ENCODE assay signal across 22 cellular contexts in the genomic region with DNA sequence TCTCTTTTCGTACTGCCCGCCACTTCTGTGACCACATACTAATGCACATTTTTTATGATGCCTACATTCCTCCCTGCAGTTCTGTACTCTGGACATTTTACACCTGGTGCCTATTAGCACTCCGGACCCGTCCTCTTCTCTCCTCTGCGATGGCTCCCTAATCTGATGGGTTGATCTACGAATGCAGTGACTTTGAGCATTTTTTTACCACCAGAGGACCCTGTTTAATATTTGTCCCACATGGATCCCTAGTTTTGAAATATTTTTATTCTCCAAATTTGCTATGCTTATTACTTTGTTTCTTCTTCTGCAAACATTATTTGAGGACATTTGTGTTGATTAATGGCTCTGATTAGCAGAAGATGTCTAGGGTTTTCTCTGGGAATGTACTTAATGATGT. TPM values are rescaled to one million over a fixed set of nuclear protein-coding genes. Genes with fewer than 3 reads are reported as not detected.
DNase-seq lines count a peak whose midpoint lies in the region; ATAC-seq, FAIRE-seq and TF ChIP-seq lines count a peak whose summit lies in the region.
"Had no signal": no experiment of that assay in that cellular context is flagged by ENCODE, and none has a peak within 500 bp of the region (broad histone marks: within the 10 kb centered on the region; RNA-seq: fewer than 3 reads in every experiment).

No MANE protein-coding gene starts in this region.

- peak; percentile 9 for FAIRE-seq in GM12891 (lab: Jason Lieb, UNC)
- no peak for FAIRE-seq in HTR-8/SVneo (lab: Jason Lieb, UNC)
- FAIRE-seq: colon, GM19239 had no signal

- H3K27ac ChIP-seq in PC-3 (ENCODE audit: low read length): no peak overlapping the region
- H3K27ac ChIP-seq: gastroesophageal sphincter had no signal

- no peaks in the 10 kb centered on the region; the same call in 1 of the 2 replicates for H3K36me3 ChIP-seq in PC-3 (ENCODE audit: low read depth, low read length)
- H3K36me3 ChIP-seq: gastroesophageal sphincter, MG63 had no signal

- peak; percentile 40 for TF ChIP-seq CTCF in AG10803 (conservative IDR thresholded peaks at IDR 0.05; ENCODE audit: low read length)
- peak; percentile 85 for TF ChIP-seq CTCF in PC-3 (conservative IDR thresholded peaks at IDR 0.05; ENCODE audit: low read depth, low read length)
- TF ChIP-seq CTCF in fibroblast of mammary gland (conservative IDR thresholded peaks at IDR 0.05; ENCODE audit: control insufficient read depth, insufficient read depth, low read depth, low read length): peak; percentile 37

- H3K4me2 ChIP-seq in PC-3 (ENCODE audit: low read length): no peak overlapping the region

- POLR2A ChIA-PET in PC-3 (lab: Charles Lee; ENCODE audit: unreplicated experiment): no interaction called here

- no peak overlapping the region for H3K9ac ChIP-seq in PC-3 (ENCODE audit: low read length)

- no peaks in the 10 kb centered on the region for H3K27me3 ChIP-seq in PC-3 (ENCODE audit: low read length)
- H3K27me3 ChIP-seq: gastroesophageal sphincter had no signal

- CTCF ChIA-PET in PC-3 (lab: Charles Lee): no interaction called here

- H3K79me2 ChIP-seq in PC-3 (ENCODE audit: low read length): no peaks in the 10 kb centered on the region

- TF ChIP-seq POLR2A in GM12891 (IDR thresholded peaks at IDR 0.05; ENCODE audit: low read depth, low read length): no peak

- H3K9me2 ChIP-seq in PC-3 (replicated peaks; ENCODE audit: low read length): no peaks in the 10 kb centered on the region

- no TSS peak for BruUV-seq in PC-3 (replicated peaks; lab: Mats Ljungman, UMichigan)

- H3F3A ChIP-seq in PC-3 (ENCODE audit: low read length, unreplicated experiment): no peaks in the 10 kb centered on the region

- DNase-seq in AG10803 (ENCODE audit: low read depth): no peak
- no peak for DNase-seq in GM12891 (ENCODE audit: insufficient read length, low spot score)
- peak; percentile 44 for DNase-seq in PC-3
- no peak for DNase-seq in fibroblast of mammary gland (ENCODE audit: low read depth)
- no peak for DNase-seq in NCI-H524 (lab: John Stamatoyannopoulos, UW)
- no peak for DNase-seq in HTR-8/SVneo (ENCODE audit: insufficient read length, low spot score)
- DNase-seq in NCI-H226: no peak
- DNase-seq in effector CD8-positive, alpha-beta T cell (lab: John Stamatoyannopoulos, UW): no peak
- DNase-seq: activated CD4-positive, alpha-beta T cell treated with anti-CD3 and anti-CD28 coated beads, Interleukin-2, amount 50 U/mL, for 1 hour; activated naive CD4-positive, alpha-beta T cell treated with anti-CD3 and anti-CD28 coated beads for 36 hours; C1 segment of cervical spinal cord; left ventricle myocardium superior; MG63; NCI-H526; stimulated activated CD4-positive, alpha-beta T cell treated with anti-CD3 and anti-CD28 coated beads, Interleukin-1b, Interleukin-23, amount 100 ng/mL, for 48 hours; SW 1271 had no signal

- no peak for ATAC-seq in PC-3
- ATAC-seq: gastroesophageal sphincter; left ventricle myocardium superior; stimulated activated effector memory CD8-positive, alpha-beta T cell treated with anti-CD3 and anti-CD28 coated beads, Interleukin-12 subunit alpha, Interleukin-12 subunit beta, amount 100 ng/mL, for 72 hours had no signal

- intact Hi-C loops in PC-3 (cut with micrococcal nuclease): no loop called here

- H4K20me1 ChIP-seq in PC-3 (ENCODE audit: low read length): no peaks in the 10 kb centered on the region

- no peak overlapping the region for H3K4me3 ChIP-seq in AG10803 (ENCODE audit: low read length)
- no peak overlapping the region for H3K4me3 ChIP-seq in PC-3 (ENCODE audit: low read length)
- no peak overlapping the region for H3K4me3 ChIP-seq in fibroblast of mammary gland (ENCODE audit: control insufficient read depth, low read depth, low read length)
- H3K4me3 ChIP-seq: gastroesophageal sphincter, MG63 had no signal

- H3K4me1 ChIP-seq in PC-3 (ENCODE audit: insufficient read depth, low read length): no peaks in the 10 kb centered on the region; the same call in 1 of the 2 replicates

- H3K9me3 ChIP-seq in PC-3 (ENCODE audit: low read length): no peaks in the 10 kb centered on the region
- H3K9me3 ChIP-seq: gastroesophageal sphincter, MG63 had no signal

- no peak overlapping the region for H2AFZ ChIP-seq in PC-3 (ENCODE audit: low read length)

TF ChIP-seq in GM12891, 5 proteins besides CTCF, POLR2A, EP300 and RAD21:
- TF ChIP-seq POU2F2 (IDR thresholded peaks at IDR 0.05; ENCODE audit: low read depth, low read length) (no peak), PAX5 (IDR thresholded peaks at IDR 0.05; ENCODE audit: insufficient read depth, low read length, severe bottlenecking) (no peak), TAF1 (IDR thresholded peaks at IDR 0.05; ENCODE audit: low read depth, low read length) (no peak), SPI1 (IDR thresholded peaks at IDR 0.05; ENCODE audit: low read depth, low read length) (no peak), POLR2AphosphoS5 (IDR thresholded peaks at IDR 0.05; ENCODE audit: low read depth, low read length) (no peak)
TF ChIP-seq in GM12891: peak in this region for 0.

RNA-seq across cellular contexts. Expression of a gene that starts 5.2 kb away (rescaled TPM):
- 21.6 TPM for polyA plus RNA-seq in GM12891 (2012; ENCODE audit: low read depth, missing spikeins)
- total RNA-seq in PC-3 (2014; rRNA removed): 3.4 and 12.1 TPM in 2 replicates

RNA-seq across cellular contexts. Expression of a gene that starts 24.3 kb away (rescaled TPM):
- 47.6 TPM for polyA plus RNA-seq in GM12891 (2012; ENCODE audit: low read depth, missing spikeins)
- total RNA-seq in PC-3 (2014; rRNA removed): 119 and 122 TPM in 2 replicates

RNA-seq across cellular contexts. Expression of a gene that starts 54.3 kb away (rescaled TPM):
- polyA plus RNA-seq in GM12891 (2012; ENCODE audit: low read depth, missing spikeins): not detected
- total RNA-seq in PC-3 (2014; rRNA removed): not detected in 2 replicates
- total RNA-seq: activated naive CD4-positive, alpha-beta T cell treated with anti-CD3 and anti-CD28 coated beads for 36 hours; H4; left ventricle myocardium superior; omental fat pad had no signal
